ENCODE assay signal across 13 cellular contexts in genomic region chr1:205293350-205294074, GRCh38. TPM values are rescaled to one million over a fixed set of nuclear protein-coding genes. Genes with fewer than 3 reads are reported as not detected.
A peak's percentile ranks its signal among the peaks of the same experiment; 100 is the strongest.
DNase-seq lines count a peak whose midpoint lies in the region; ATAC-seq and TF ChIP-seq lines count a peak whose summit lies in the region.
"Had no signal": no experiment of that assay in that cellular context is flagged by ENCODE, and none has a peak within 500 bp of the region (broad histone marks: within the 10 kb centered on the region; RNA-seq: fewer than 3 reads in every experiment).

No MANE protein-coding gene starts in this region.

- peak overlapping the region; percentile 94 for H3K27ac ChIP-seq in foreskin keratinocyte
- peak overlapping the region; percentile 94 for H3K27ac ChIP-seq in osteoblast (ENCODE audit: low read depth, low read length)
- H3K27ac ChIP-seq: thoracic aorta had no signal

- H3K27me3 Mint-ChIP-seq in Calu3 (ENCODE audit: unreplicated experiment) (no peaks in the 10 kb centered on the region), immature natural killer cell (ENCODE audit: low read depth in 3 of 3) (peaks cover 1 to 5% (median 1%) of the 10 kb centered on the region in 3 donors)

- peak overlapping the region; percentile 29 for H3K4me3 ChIP-seq in osteoblast (ENCODE audit: insufficient read depth, low read length)
- H3K4me3 ChIP-seq: thoracic aorta had no signal

- peak overlapping the region; percentile 66 for H2AFZ ChIP-seq in osteoblast (ENCODE audit: low read length)

- H3K36me3 ChIP-seq in osteoblast (ENCODE audit: insufficient read depth, low read length), result no peaks in the 10 kb centered on the region
- H3K36me3 ChIP-seq: thoracic aorta had no signal

- H3K4me2 ChIP-seq in osteoblast (ENCODE audit: insufficient read depth, low read length), result peak overlapping the region; percentile 73

- BruUV-seq in Calu3 (replicated peaks; lab: Mats Ljungman, UMichigan), result no TSS peak

- CTCF ChIA-PET in Calu3 (lab: Charles Lee), result interaction anchor here (0.5 to 2.0 kb wide), 5 partner anchors 8 to 26 kb away, joined by 3 to 9 read pairs (median 5); no protein-coding TSS in a partner anchor

- H3K27ac Mint-ChIP-seq in Calu3 (ENCODE audit: unreplicated experiment), result peak overlapping the region; percentile 14
- peak overlapping the region in 3 of 6 donors; percentile 7 to 27 (median 24) for H3K27ac Mint-ChIP-seq in immature natural killer cell

- intact Hi-C loops in Calu3 (cut with micrococcal nuclease; ENCODE audit: unreplicated experiment), result no loop called here

- H3K9me3 ChIP-seq in osteoblast (ENCODE audit: low read depth, low read length), result no peaks in the 10 kb centered on the region
- H3K9me3 ChIP-seq: thoracic aorta had no signal

- no peak for ATAC-seq in foreskin keratinocyte
- no peak for ATAC-seq in GM21825 (IDR thresholded peaks at IDR 0.05; ENCODE audit: unreplicated experiment)

- H3K4me3 Mint-ChIP-seq in Calu3 (ENCODE audit: low read depth, unreplicated experiment) (no peak overlapping the region), immature natural killer cell (no peak overlapping the region)
- H3K4me3 Mint-ChIP-seq: activated T-helper 1 cell treated with anti-CD3 and anti-CD28 coated beads, Interleukin-12 subunit alpha, Interleukin-12 subunit beta, Interleukin-2, Interleukin-4 antibody, amounts not matched to agents 30 ng/mL and 10 ng/mL and 1 ng/mL, durations not matched to agents 14 hours and 24 hours and 36 hours; CD14-positive monocyte had no signal

- no peak for TF ChIP-seq CTCF in Calu3 (IDR thresholded peaks at IDR 0.05; ENCODE audit: unreplicated experiment)
- no peak for TF ChIP-seq CTCF in foreskin keratinocyte (conservative IDR thresholded peaks at IDR 0.05)
- no peak for TF ChIP-seq CTCF in osteoblast (IDR thresholded peaks at IDR 0.05; ENCODE audit: extremely low read depth, low read depth, low read length)

- peaks cover 42% of the 10 kb centered on the region for H3K4me1 ChIP-seq in foreskin keratinocyte
- H3K4me1 ChIP-seq in osteoblast (ENCODE audit: insufficient read depth, low read length), result peaks cover 34% of the 10 kb centered on the region

- DNase-seq in Calu3 (no peak), RPMI7951 (ENCODE audit: low read depth) (peak; percentile 26), foreskin keratinocyte (peak in 1 of 2 donors; percentile 68), osteoblast (ENCODE audit: insufficient read length, low spot score, missing footprints) (peak; percentile 56), NCI-H146 (lab: John Stamatoyannopoulos, UW) (no peak), immature natural killer cell (no peak), retina (no peak)
- DNase-seq: NCI-H526; stimulated activated CD4-positive, alpha-beta T cell treated with anti-CD3 and anti-CD28 coated beads, Interleukin-2, amount 100 ng/mL, for 24 hours had no signal

- peaks cover 5% of the 10 kb centered on the region for H3K36me3 Mint-ChIP-seq in Calu3 (ENCODE audit: insufficient read depth, unreplicated experiment)
- H3K36me3 Mint-ChIP-seq in immature natural killer cell, result no peaks in the 10 kb centered on the region
- H3K36me3 Mint-ChIP-seq: CD14-positive monocyte had no signal

- H4K20me1 ChIP-seq in osteoblast (ENCODE audit: insufficient read depth, low read length), result no peaks in the 10 kb centered on the region

- H3K27me3 ChIP-seq in foreskin keratinocyte (no peaks in the 10 kb centered on the region), osteoblast (ENCODE audit: insufficient read depth, low read length) (no peaks in the 10 kb centered on the region)

- H3K9me3 Mint-ChIP-seq in Calu3 (ENCODE audit: low read depth, unreplicated experiment) (no peaks in the 10 kb centered on the region), immature natural killer cell (no peaks in the 10 kb centered on the region)
- H3K9me3 Mint-ChIP-seq: activated T-helper 1 cell treated with anti-CD3 and anti-CD28 coated beads, Interleukin-12 subunit alpha, Interleukin-12 subunit beta, Interleukin-2, Interleukin-4 antibody, amounts not matched to agents 30 ng/mL and 10 ng/mL and 1 ng/mL, durations not matched to agents 14 hours and 24 hours and 36 hours; CD14-positive monocyte had no signal

- peaks cover 45% of the 10 kb centered on the region for H3K4me1 Mint-ChIP-seq in Calu3 (ENCODE audit: low read depth, unreplicated experiment)
- H3K4me1 Mint-ChIP-seq in immature natural killer cell, result peaks cover 54 to 80% of the 10 kb centered on the region in 2 donors

- no peaks in the 10 kb centered on the region for H3K79me2 ChIP-seq in osteoblast (ENCODE audit: insufficient read depth, low read length)

RNA-seq across cellular contexts. Expression of gene NUAK2, which starts 28.0 kb away (rescaled TPM):
- total RNA-seq in Calu3 (2022) (2.6 and 3.7 TPM in 2 replicates), foreskin keratinocyte (15.1 and 21.6 TPM in 2 replicates), osteoblast (2.7 and 3.6 TPM in 2 replicates)
- 0.78 and 1.2 TPM in 2 replicates for total RNA-seq in RPMI7951 (2014; rRNA removed; shearing (Covaris generic))
- polyA plus RNA-seq in foreskin keratinocyte (9.5 and 12.4 TPM in 2 replicates), immature natural killer cell (10 to 100 TPM in 1 of 3 donors, 1 to 10 TPM in 2; 6.3 to 26.4 (median 6.6) TPM)

Comparison
In these comparisons a context has a peak if more than half of its experiments do, and no peak if none do; other contexts are left out.
1. DNase-seq: peak in RPMI7951 (single experiment) and osteoblast (single experiment); none in Calu3 (single experiment), NCI-H146 (single experiment), immature natural killer cell (0 of 3) and retina (single experiment).